1 cellular context compared by ENCODE assay signal in the genomic region with DNA sequence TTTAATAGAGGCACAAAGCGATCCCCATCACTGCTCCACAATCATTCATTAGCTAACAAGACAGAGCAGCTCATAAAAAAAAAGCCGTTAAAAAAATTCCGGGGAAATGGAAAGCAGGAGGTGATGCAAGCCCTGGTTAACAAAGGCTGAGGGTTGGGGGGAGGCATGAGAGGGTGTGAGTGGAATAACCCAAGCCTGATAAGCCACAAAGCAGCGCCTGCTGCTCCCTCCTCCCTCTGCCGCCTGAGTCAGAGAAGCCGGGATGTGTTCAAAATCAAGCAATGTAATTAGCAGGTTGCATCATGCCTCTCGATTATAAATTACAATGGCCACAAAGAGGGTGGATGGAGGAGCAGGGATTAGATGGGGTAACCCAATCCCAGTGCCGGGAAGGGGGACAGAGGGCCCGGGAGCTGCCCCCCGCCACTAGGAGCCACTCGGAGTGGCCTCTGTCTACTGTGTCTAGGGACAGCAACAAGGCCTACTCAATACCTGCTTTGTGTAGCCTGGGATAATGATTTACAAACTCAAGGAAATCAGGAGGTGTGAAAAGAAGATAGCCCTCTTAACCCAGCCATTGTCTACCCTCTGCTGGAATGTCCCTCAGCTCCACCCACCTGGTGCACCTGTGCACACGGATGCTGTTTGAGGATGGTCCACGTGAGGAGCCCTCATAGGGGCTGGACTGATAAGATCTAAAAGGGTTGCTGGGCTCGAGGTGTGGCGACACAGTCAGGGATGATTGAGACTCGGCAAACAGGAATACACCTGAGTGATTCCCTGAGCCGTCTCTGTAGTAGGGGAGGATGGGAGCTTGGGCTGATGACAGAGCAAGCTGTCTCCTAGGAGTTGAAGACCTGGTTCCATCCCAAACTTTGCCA.
TF ChIP-seq lines count a peak whose summit lies in the region.

No MANE protein-coding gene starts in this region.

TF ChIP-seq in K562, 482 proteins besides CTCF, POLR2A, EP300 and RAD21 (continued from another document and continues in another):
- TF ChIP-seq LARP7 (IDR thresholded peaks at IDR 0.05), result no peak
- no peak for TF ChIP-seq KLF16 (IDR thresholded peaks at IDR 0.05)
- no peak for TF ChIP-seq GTF2F1 (IDR thresholded peaks at IDR 0.05; ENCODE audit: low read depth, low read length)
- TF ChIP-seq NFXL1 (CRISPR knock-in tag; IDR thresholded peaks at IDR 0.05), result peak; percentile 27; the same call in 1 of the 2 replicates
- peak; percentile 78; the same call in 1 of the 2 replicates for TF ChIP-seq BRD4 (IDR thresholded peaks at IDR 0.05)
- no peak for TF ChIP-seq RBM25 (IDR thresholded peaks at IDR 0.05; ENCODE audit: low read depth, low read length, severe bottlenecking)
- TF ChIP-seq, protein P1, sequence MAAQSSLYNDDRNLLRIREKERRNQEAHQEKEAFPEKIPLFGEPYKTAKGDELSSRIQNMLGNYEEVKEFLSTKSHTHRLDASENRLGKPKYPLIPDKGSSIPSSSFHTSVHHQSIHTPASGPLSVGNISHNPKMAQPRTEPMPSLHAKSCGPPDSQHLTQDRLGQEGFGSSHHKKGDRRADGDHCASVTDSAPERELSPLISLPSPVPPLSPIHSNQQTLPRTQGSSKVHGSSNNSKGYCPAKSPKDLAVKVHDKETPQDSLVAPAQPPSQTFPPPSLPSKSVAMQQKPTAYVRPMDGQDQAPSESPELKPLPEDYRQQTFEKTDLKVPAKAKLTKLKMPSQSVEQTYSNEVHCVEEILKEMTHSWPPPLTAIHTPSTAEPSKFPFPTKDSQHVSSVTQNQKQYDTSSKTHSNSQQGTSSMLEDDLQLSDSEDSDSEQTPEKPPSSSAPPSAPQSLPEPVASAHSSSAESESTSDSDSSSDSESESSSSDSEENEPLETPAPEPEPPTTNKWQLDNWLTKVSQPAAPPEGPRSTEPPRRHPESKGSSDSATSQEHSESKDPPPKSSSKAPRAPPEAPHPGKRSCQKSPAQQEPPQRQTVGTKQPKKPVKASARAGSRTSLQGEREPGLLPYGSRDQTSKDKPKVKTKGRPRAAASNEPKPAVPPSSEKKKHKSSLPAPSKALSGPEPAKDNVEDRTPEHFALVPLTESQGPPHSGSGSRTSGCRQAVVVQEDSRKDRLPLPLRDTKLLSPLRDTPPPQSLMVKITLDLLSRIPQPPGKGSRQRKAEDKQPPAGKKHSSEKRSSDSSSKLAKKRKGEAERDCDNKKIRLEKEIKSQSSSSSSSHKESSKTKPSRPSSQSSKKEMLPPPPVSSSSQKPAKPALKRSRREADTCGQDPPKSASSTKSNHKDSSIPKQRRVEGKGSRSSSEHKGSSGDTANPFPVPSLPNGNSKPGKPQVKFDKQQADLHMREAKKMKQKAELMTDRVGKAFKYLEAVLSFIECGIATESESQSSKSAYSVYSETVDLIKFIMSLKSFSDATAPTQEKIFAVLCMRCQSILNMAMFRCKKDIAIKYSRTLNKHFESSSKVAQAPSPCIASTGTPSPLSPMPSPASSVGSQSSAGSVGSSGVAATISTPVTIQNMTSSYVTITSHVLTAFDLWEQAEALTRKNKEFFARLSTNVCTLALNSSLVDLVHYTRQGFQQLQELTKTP (IDR thresholded peaks at IDR 0.05; ENCODE audit: low read depth in 1 of 2, partially characterized antibody in 2 of 2), result peak; percentile 77 to 97
- TF ChIP-seq ATF1 (CRISPR knock-in tag; IDR thresholded peaks at IDR 0.05), result no peak
- TF ChIP-seq ATF1 (tag; IDR thresholded peaks at IDR 0.05), result peak; percentile 77
- peak; percentile 69; the same call in 1 of the 2 replicates for TF ChIP-seq MBD2 (IDR thresholded peaks at IDR 0.05; ENCODE audit: borderline replicate concordance, low read depth)
- TF ChIP-seq FOS (IDR thresholded peaks at IDR 0.05; ENCODE audit: extremely low read depth, insufficient read length), result no peak
- peak; percentile 85; the same call in 1 of the 2 replicates for TF ChIP-seq BACH1 (tag; IDR thresholded peaks at IDR 0.05)
- no peak for TF ChIP-seq U2AF2 (optimal IDR thresholded peaks at IDR 0.05; ENCODE audit: low read depth, low read length)
- TF ChIP-seq, protein P2, sequence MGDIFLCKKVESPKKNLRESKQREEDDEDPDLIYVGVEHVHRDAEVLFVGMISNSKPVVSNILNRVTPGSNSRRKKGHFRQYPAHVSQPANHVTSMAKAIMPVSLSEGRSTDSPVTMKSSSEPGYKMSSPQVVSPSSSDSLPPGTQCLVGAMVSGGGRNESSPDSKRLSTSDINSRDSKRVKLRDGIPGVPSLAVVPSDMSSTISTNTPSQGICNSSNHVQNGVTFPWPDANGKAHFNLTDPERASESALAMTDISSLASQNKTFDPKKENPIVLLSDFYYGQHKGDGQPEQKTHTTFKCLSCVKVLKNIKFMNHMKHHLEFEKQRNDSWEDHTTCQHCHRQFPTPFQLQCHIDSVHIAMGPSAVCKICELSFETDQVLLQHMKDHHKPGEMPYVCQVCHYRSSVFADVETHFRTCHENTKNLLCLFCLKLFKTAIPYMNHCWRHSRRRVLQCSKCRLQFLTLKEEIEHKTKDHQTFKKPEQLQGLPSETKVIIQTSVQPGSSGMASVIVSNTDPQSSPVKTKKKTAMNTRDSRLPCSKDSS (IDR thresholded peaks at IDR 0.05; ENCODE audit: low read depth, partially characterized antibody), result no peak
- TF ChIP-seq, protein P3, sequence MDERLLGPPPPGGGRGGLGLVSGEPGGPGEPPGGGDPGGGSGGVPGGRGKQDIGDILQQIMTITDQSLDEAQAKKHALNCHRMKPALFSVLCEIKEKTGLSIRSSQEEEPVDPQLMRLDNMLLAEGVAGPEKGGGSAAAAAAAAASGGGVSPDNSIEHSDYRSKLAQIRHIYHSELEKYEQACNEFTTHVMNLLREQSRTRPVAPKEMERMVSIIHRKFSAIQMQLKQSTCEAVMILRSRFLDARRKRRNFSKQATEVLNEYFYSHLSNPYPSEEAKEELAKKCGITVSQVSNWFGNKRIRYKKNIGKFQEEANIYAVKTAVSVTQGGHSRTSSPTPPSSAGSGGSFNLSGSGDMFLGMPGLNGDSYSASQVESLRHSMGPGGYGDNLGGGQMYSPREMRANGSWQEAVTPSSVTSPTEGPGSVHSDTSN (CRISPR knock-in tag; IDR thresholded peaks at IDR 0.05; ENCODE audit: low read depth), result no peak
- TF ChIP-seq, protein P3 (tag; conservative IDR thresholded peaks at IDR 0.05; ENCODE audit: low read depth), result peak; percentile 46
- 0 out of 2 replicates have a peak, but pooled peaks have one; percentile 47 for TF ChIP-seq TRIM28 (IDR thresholded peaks at IDR 0.05)
- TF ChIP-seq FOXA3 (CRISPR knock-in tag; conservative IDR thresholded peaks at IDR 0.05 in 1 of 2, IDR thresholded peaks at IDR 0.05 in 1 of 2), result peak in 1 of 2 experiments; percentile 34; a peak in 1 of 4 replicates
- TF ChIP-seq, protein P4, sequence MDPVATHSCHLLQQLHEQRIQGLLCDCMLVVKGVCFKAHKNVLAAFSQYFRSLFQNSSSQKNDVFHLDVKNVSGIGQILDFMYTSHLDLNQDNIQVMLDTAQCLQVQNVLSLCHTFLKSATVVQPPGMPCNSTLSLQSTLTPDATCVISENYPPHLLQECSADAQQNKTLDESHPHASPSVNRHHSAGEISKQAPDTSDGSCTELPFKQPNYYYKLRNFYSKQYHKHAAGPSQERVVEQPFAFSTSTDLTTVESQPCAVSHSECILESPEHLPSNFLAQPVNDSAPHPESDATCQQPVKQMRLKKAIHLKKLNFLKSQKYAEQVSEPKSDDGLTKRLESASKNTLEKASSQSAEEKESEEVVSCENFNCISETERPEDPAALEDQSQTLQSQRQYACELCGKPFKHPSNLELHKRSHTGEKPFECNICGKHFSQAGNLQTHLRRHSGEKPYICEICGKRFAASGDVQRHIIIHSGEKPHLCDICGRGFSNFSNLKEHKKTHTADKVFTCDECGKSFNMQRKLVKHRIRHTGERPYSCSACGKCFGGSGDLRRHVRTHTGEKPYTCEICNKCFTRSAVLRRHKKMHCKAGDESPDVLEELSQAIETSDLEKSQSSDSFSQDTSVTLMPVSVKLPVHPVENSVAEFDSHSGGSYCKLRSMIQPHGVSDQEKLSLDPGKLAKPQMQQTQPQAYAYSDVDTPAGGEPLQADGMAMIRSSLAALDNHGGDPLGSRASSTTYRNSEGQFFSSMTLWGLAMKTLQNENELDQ (CRISPR knock-in tag; IDR thresholded peaks at IDR 0.05; ENCODE audit: borderline replicate concordance), result no peak
- TF ChIP-seq CSDE1 (IDR thresholded peaks at IDR 0.05), result no peak
- TF ChIP-seq, protein P5, sequence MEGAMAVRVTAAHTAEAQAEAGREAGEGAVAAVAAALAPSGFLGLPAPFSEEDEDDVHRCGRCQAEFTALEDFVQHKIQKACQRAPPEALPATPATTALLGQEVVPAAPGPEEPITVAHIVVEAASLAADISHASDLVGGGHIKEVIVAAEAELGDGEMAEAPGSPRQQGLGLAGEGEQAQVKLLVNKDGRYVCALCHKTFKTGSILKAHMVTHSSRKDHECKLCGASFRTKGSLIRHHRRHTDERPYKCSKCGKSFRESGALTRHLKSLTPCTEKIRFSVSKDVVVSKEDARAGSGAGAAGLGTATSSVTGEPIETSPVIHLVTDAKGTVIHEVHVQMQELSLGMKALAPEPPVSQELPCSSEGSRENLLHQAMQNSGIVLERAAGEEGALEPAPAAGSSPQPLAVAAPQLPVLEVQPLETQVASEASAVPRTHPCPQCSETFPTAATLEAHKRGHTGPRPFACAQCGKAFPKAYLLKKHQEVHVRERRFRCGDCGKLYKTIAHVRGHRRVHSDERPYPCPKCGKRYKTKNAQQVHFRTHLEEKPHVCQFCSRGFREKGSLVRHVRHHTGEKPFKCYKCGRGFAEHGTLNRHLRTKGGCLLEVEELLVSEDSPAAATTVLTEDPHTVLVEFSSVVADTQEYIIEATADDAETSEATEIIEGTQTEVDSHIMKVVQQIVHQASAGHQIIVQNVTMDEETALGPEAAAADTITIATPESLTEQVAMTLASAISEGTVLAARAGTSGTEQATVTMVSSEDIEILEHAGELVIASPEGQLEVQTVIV (CRISPR knock-in tag; IDR thresholded peaks at IDR 0.05; ENCODE audit: borderline replicate concordance), result 0 out of 2 replicates have a peak, but pooled peaks have one; percentile 10
- peak in 1 of 2 experiments; percentile 93; a peak in 2 of 4 replicates for TF ChIP-seq TBL1XR1 (IDR thresholded peaks at IDR 0.05; ENCODE audit: low read length in 2 of 2)
- peak; percentile 68; the same call in 1 of the 2 replicates for TF ChIP-seq PTTG1 (tag; IDR thresholded peaks at IDR 0.05; ENCODE audit: low read depth)
